In the genomic region with DNA sequence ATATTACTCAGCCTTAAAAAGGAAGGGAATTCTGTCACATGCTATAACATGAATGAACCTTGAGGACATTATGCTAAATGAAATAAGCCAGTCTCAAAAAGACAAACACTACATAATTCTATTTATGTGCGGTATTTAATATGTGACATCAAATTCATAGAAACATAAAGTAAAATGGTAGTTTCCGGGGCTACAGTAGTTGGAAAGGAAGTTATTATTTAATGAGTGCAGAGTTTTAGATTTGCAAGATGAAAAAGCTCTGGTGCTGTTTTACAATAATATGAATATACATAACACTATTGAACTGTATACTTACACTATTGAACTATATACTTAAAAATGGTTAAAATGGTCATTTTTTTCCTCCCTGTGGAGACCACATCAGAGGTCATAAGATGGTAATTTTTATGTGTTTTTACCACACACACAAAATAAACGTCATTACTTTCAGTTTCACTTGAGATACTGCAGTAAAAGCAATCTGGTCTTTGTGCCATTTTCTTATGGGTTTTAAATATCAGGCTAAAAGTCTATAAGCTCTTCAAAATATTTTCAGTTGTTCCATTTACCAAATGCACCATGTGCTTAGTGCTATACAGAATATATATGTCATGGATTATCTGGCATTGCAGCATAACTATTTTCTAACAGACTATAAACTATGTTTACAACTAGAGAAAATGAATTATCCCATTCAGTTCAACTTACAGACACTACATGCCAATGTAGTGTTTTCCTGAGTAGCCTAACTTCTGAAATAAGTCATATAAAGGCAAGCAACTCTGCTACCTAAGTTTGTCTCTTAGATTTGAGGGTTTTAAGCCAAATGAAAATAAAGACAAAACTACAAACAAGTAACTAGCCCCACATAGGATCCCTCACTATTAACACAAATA, we compare ENCODE assay signal across 8 cellular contexts.
DNase-seq lines count a peak whose midpoint lies in the region; ATAC-seq and TF ChIP-seq lines count a peak whose summit lies in the region.

No MANE protein-coding gene starts in this region.

- no peaks in the 10 kb centered on the region for H3K9me3 ChIP-seq in BLaER1 treated with 17β-estradiol and CSF1 and Interleukin-3, amounts not matched to agents 10 nM and 100 nM (replicated peaks in 1 of 11)

- H3K27ac ChIP-seq in BLaER1 treated with 17β-estradiol and CSF1 and Interleukin-3, amounts not matched to agents 10 nM and 100 nM: peak overlapping the region in 8 of 11 experiments; percentile 5 to 61 (median 24); a peak in 10 of 22 replicates

- H3K9me3 Mint-ChIP-seq in brain (no peaks in the 10 kb centered on the region), naive B cell (no peaks in the 10 kb centered on the region)

- peak overlapping the region in 2 of 5 experiments; percentile 58 to 65 for H3K4me3 Mint-ChIP-seq in brain
- peak overlapping the region; percentile 6 to 80 (median 54) for H3K4me3 Mint-ChIP-seq in naive B cell

- H3K4me2 ChIP-seq in BLaER1 treated with 17β-estradiol and CSF1 and Interleukin-3, amounts not matched to agents 10 nM and 100 nM: peak overlapping the region; percentile 17 to 78 (median 42); a peak in 18 of 22 replicates

- no peaks in the 10 kb centered on the region for H3K27me3 ChIP-seq in BLaER1 treated with 17β-estradiol and CSF1 and Interleukin-3, amounts not matched to agents 10 nM and 100 nM

- H3K27me3 Mint-ChIP-seq in brain: no peaks in the 10 kb centered on the region
- H3K27me3 Mint-ChIP-seq in naive B cell: no peaks in the 10 kb centered on the region

- H3K36me3 ChIP-seq in BLaER1 treated with 17β-estradiol and CSF1 and Interleukin-3, amounts not matched to agents 10 nM and 100 nM: peaks cover 22 to 54% (median 38%) of the 10 kb centered on the region in 11 experiments

- peaks cover 0 to 6% (median 0%) of the 10 kb centered on the region in 11 experiments; a peak in 2 of 22 replicates for H4K20me1 ChIP-seq in BLaER1 treated with 17β-estradiol and CSF1 and Interleukin-3, amounts not matched to agents 10 nM and 100 nM

- DNase-seq in naive B cell (no peak), HPDE6-E6E7 (ENCODE audit: extremely low spot score) (no peak), DMS79 (lab: John Stamatoyannopoulos, UW) (no peak), SKM-1 (lab: John Stamatoyannopoulos, UW; ENCODE audit: unreplicated experiment) (no peak), NCI-H2081 treated with DMSO at 0.1 percent for 48 hours (lab: John Stamatoyannopoulos, UW) (no peak)

- ATAC-seq in HG02938 (IDR thresholded peaks at IDR 0.05; ENCODE audit: unreplicated experiment) (peak; percentile 52), naive B cell (ENCODE audit: low read depth in 2 of 2) (peak; percentile 37 to 59)

- H3K4me1 Mint-ChIP-seq in brain (peaks cover 29% of the 10 kb centered on the region), naive B cell (peaks cover 13 to 32% (median 17%) of the 10 kb centered on the region in 3 donors)

- no peak for TF ChIP-seq CTCF in brain (conservative IDR thresholded peaks at IDR 0.05)

- H3K27ac Mint-ChIP-seq in brain: peak overlapping the region in 4 of 5 experiments; percentile 11 to 92 (median 86)
- peak overlapping the region; percentile 47 to 93 (median 82) for H3K27ac Mint-ChIP-seq in naive B cell

- peak overlapping the region in 1 of 10 experiments; percentile 6; a peak in 1 of 20 replicates for H3K4me3 ChIP-seq in BLaER1 treated with 17β-estradiol and CSF1 and Interleukin-3, amounts not matched to agents 10 nM and 100 nM

- peaks cover 60% of the 10 kb centered on the region for H3K36me3 Mint-ChIP-seq in brain
- no peaks in the 10 kb centered on the region for H3K36me3 Mint-ChIP-seq in naive B cell

- no peak overlapping the region; a peak in 1 of 22 replicates for H3K9ac ChIP-seq in BLaER1 treated with 17β-estradiol and CSF1 and Interleukin-3, amounts not matched to agents 10 nM and 100 nM

- peaks cover 12 to 37% (median 21%) of the 10 kb centered on the region in 10 experiments; a peak in 19 of 20 replicates for H3K4me1 ChIP-seq in BLaER1 treated with 17β-estradiol and CSF1 and Interleukin-3, amounts not matched to agents 10 nM and 100 nM
